Comparison of ENCODE assay signal across 26 cellular contexts in genomic region chr1:230351983-230352382, GRCh38.
DNase-seq lines count a peak whose midpoint lies in the region; ATAC-seq, FAIRE-seq and TF ChIP-seq lines count a peak whose summit lies in the region.
"Had no signal": no experiment of that assay in that cellular context is flagged by ENCODE, and none has a peak within 500 bp of the region (broad histone marks: within the 10 kb centered on the region; RNA-seq: fewer than 3 reads in every experiment).

No MANE protein-coding gene starts in this region.

- no peak overlapping the region for H2AK5ac ChIP-seq in IMR-90 (ENCODE audit: low read depth, low read length)

- TF ChIP-seq POLR2A in IMR-90 (IDR thresholded peaks at IDR 0.05; ENCODE audit: low read depth, low read length) (no peak), GM12878 (IDR thresholded peaks at IDR 0.05; ENCODE audit: low read depth, low read length) (no peak), right lobe of liver (IDR thresholded peaks at IDR 0.05) (no peak)

- H4K20me1 ChIP-seq in IMR-90 (ENCODE audit: insufficient read depth, low read length) (no peaks in the 10 kb centered on the region), GM12878 (ENCODE audit: control insufficient read depth, insufficient read depth) (no peaks in the 10 kb centered on the region)

- TF ChIP-seq CTCF in IMR-90 (conservative IDR thresholded peaks at IDR 0.05; ENCODE audit: low read depth, low read length) = no peak
- no peak for TF ChIP-seq CTCF in GM12878 (IDR thresholded peaks at IDR 0.05 in 2 of 3, conservative IDR thresholded peaks at IDR 0.05 in 1 of 3; ENCODE audit: control insufficient read depth in 2 of 3, extremely low read depth in 1 of 3, insufficient read depth in 1 of 3, low read depth in 3 of 3, low read length in 3 of 3)
- no peak for TF ChIP-seq CTCF in right lobe of liver (IDR thresholded peaks at IDR 0.05)

- no peak overlapping the region for H4K91ac ChIP-seq in IMR-90 (ENCODE audit: insufficient read depth, low read depth, low read length)

- H3K9me3 ChIP-seq in IMR-90 (ENCODE audit: control insufficient read depth, insufficient read depth, low read length) = peaks cover 2% of the 10 kb centered on the region; the same call in 1 of the 2 replicates
- H3K9me3 ChIP-seq in GM12878 (replicated peaks; ENCODE audit: control insufficient read depth, insufficient read depth, low read length) = no peaks in the 10 kb centered on the region
- no peaks in the 10 kb centered on the region for H3K9me3 ChIP-seq in right lobe of liver
- H3K9me3 ChIP-seq: A549; BE2C; BLaER1 treated with 17β-estradiol and CSF1 and Interleukin-3, amounts not matched to agents 10 nM and 100 nM had no signal

- no peaks in the 10 kb centered on the region for H3K9me1 ChIP-seq in IMR-90 (ENCODE audit: insufficient read depth, low read length)

- no peak overlapping the region for H3K18ac ChIP-seq in IMR-90 (ENCODE audit: low read depth, low read length)

- no peak overlapping the region for H3K23ac ChIP-seq in IMR-90 (ENCODE audit: low read depth, low read length)

- H3K79me2 ChIP-seq in GM12878 (ENCODE audit: control insufficient read depth, insufficient read depth, low read length) = no peaks in the 10 kb centered on the region

- BruUV-seq in IMR-90 (replicated peaks; lab: Mats Ljungman, UMichigan) (no TSS peak), GM12878 (replicated peaks; lab: Mats Ljungman, UMichigan) (no TSS peak)

- H3K27ac ChIP-seq in IMR-90 (ENCODE audit: insufficient read depth, low read length) (no peak overlapping the region), GM12878 (ENCODE audit: control insufficient read depth, insufficient read depth) (no peak overlapping the region), right lobe of liver (peak overlapping the region in 2 of 3 donors; percentile 56 to 78)
- H3K27ac ChIP-seq: A549; BLaER1 treated with 17β-estradiol and CSF1 and Interleukin-3, amounts not matched to agents 10 nM and 100 nM; GM23248 had no signal

- intact Hi-C loops in IMR-90 (cut with micrococcal nuclease) (no loop called here), GM12878 (cut with micrococcal nuclease; ENCODE audit: unreplicated experiment) (no loop called here), right lobe of liver (cut with DNase I) (no loop called here)

- H2BK20ac ChIP-seq in IMR-90 (ENCODE audit: low read depth, low read length) = no peak overlapping the region

- no peak for ATAC-seq in IMR-90 (ENCODE audit: low read depth)
- no peak for ATAC-seq in GM12878
- peak; percentile 63 for ATAC-seq in left lobe of liver
- ATAC-seq in right lobe of liver = peak; percentile 35 to 75 (median 61)
- no peak for ATAC-seq in HG03095 (IDR thresholded peaks at IDR 0.05; ENCODE audit: unreplicated experiment)
- ATAC-seq: A549 had no signal

- POLR2A ChIA-PET in IMR-90 (lab: Charles Lee; ENCODE audit: unreplicated experiment) (no interaction called here), GM12878 (lab: Charles Lee) (no interaction called here)

- H2BK120ac ChIP-seq in IMR-90 (ENCODE audit: low read depth, low read length) = no peak overlapping the region

- H3K4me3 ChIP-seq in IMR-90 (ENCODE audit: insufficient read depth, low read depth, low read length) = no peak overlapping the region
- no peak overlapping the region for H3K4me3 ChIP-seq in GM12878
- H3K4me3 ChIP-seq in right lobe of liver = no peak overlapping the region
- H3K4me3 ChIP-seq: A549; BLaER1 treated with 17β-estradiol and CSF1 and Interleukin-3, amounts not matched to agents 10 nM and 100 nM; GM23248 had no signal

- H2AK9ac ChIP-seq in IMR-90 (replicated peaks; ENCODE audit: low read depth, low read length, poor library complexity) = peak overlapping the region; percentile 37

- H3K14ac ChIP-seq in IMR-90 (replicated peaks; ENCODE audit: low read depth, low read length) = no peak overlapping the region

- H3K4me2 ChIP-seq in IMR-90 (ENCODE audit: low read depth, low read length) = no peak overlapping the region
- H3K4me2 ChIP-seq in GM12878 (ENCODE audit: control insufficient read depth, insufficient read depth) = no peak overlapping the region
- H3K4me2 ChIP-seq: A549; BLaER1 treated with 17β-estradiol and CSF1 and Interleukin-3, amounts not matched to agents 10 nM and 100 nM had no signal

- WGBS in IMR-90 (ENCODE audit: extremely low coverage in 2 of 2, insufficient read length in 1 of 2), 2 experiments = 50% methylated on average over 1 of the region's 6 CpGs; no CpG with 5 or more reads in 1 of the 2 experiments
- 6% methylated on average over 6 of the region's 6 CpGs for WGBS in GM12878 (ENCODE audit: insufficient coverage, insufficient replicate concordance, low lambda C conversion rate, missing lambda C conversion rate)
- WGBS in right lobe of liver (ENCODE audit: insufficient coverage, low coverage, low lambda C conversion rate, missing lambda C conversion rate) = 24% methylated on average over 6 of the region's 6 CpGs

- no peak overlapping the region for H3K4ac ChIP-seq in IMR-90 (ENCODE audit: low read depth, low read length)

- H3K36me3 ChIP-seq in IMR-90 (ENCODE audit: control insufficient read depth, insufficient read depth, low read length) = no peaks in the 10 kb centered on the region
- no peaks in the 10 kb centered on the region for H3K36me3 ChIP-seq in GM12878 (ENCODE audit: control insufficient read depth in 2 of 2, insufficient read depth in 2 of 2, low read length in 1 of 2)
- H3K36me3 ChIP-seq in right lobe of liver = no peaks in the 10 kb centered on the region

- in situ Hi-C loops in IMR-90 (cut with MboI; ENCODE audit: low sequenced_read_pairs) = no loop called here
- in situ Hi-C loops in GM12878 (cut with MboI) = no loop called here

- H3K56ac ChIP-seq in IMR-90 (ENCODE audit: extremely low read depth, insufficient read depth, low read length) = no peak overlapping the region

- no peak overlapping the region for H4K5ac ChIP-seq in IMR-90 (ENCODE audit: low read depth, low read length)

- H3K9ac ChIP-seq in IMR-90 (ENCODE audit: low read depth, low read length) (no peak overlapping the region), GM12878 (ENCODE audit: control insufficient read depth, insufficient read depth, low read length) (no peak overlapping the region)
- H3K9ac ChIP-seq: BLaER1 treated with 17β-estradiol and CSF1 and Interleukin-3, amounts not matched to agents 10 nM and 100 nM; GM23248 had no signal

- DNase-seq in IMR-90 (no peak), GM12878 (ENCODE audit: low read depth, low spot score) (no peak), left lobe of liver (ENCODE audit: low spot score) (no peak), right lobe of liver (no peak)
- no peak for DNase-seq in activated CD8-positive, alpha-beta memory T cell treated with anti-CD3 and anti-CD28 coated beads for 24 hours
- no peak for DNase-seq in activated CD4-positive, alpha-beta T cell treated with anti-CD3 and anti-CD28 coated beads for 4 hours
- DNase-seq: 8988T; ACHN; AML-193; BE2C; CD4-positive, alpha-beta T cell; CD8-positive, alpha-beta memory T cell; DMS 273 treated with DMSO at 0.1 percent for 48 hours; DMS79; EL; GDM1; GM23248; H7; HCEC 1CT had no signal

- RAD21 ChIA-PET in GM12878 (lab: Charles Lee; ENCODE audit: unreplicated experiment) = no interaction called here

- CTCF ChIA-PET in IMR-90 (lab: Yijun Ruan, JAX) (no interaction called here), GM12878 (lab: Yijun Ruan, JAX) (no interaction called here)

- H3K4me1 ChIP-seq in IMR-90 (ENCODE audit: control insufficient read depth, insufficient read depth, low read length) = no peaks in the 10 kb centered on the region; the same call in 1 of the 2 replicates
- no peaks in the 10 kb centered on the region for H3K4me1 ChIP-seq in GM12878 (ENCODE audit: control insufficient read depth, insufficient read depth, low read length)
- peaks cover 0 to 25% (median 7%) of the 10 kb centered on the region in 4 donors for H3K4me1 ChIP-seq in right lobe of liver
- H3K4me1 ChIP-seq: A549; BLaER1 treated with 17β-estradiol and CSF1 and Interleukin-3, amounts not matched to agents 10 nM and 100 nM had no signal

- no peaks in the 10 kb centered on the region for H3K79me1 ChIP-seq in IMR-90 (ENCODE audit: low read depth in 1 of 2, low read length in 2 of 2)

- H3K27me3 ChIP-seq in IMR-90 (ENCODE audit: control insufficient read depth, insufficient read depth, low read length) (no peaks in the 10 kb centered on the region), GM12878 (replicated peaks in 1 of 2; ENCODE audit: control insufficient read depth in 2 of 2, insufficient read depth in 2 of 2, low read length in 1 of 2) (peaks cover 0 to 6% of the 10 kb centered on the region in 2 experiments; a peak in 3 of 4 replicates), right lobe of liver (no peaks in the 10 kb centered on the region)
- H3K27me3 ChIP-seq: BE2C; BLaER1 treated with 17β-estradiol and CSF1 and Interleukin-3, amounts not matched to agents 10 nM and 100 nM had no signal

- no peak overlapping the region for H2BK5ac ChIP-seq in IMR-90 (ENCODE audit: low read depth, low read length, poor library complexity, severe bottlenecking)

- SMC1A ChIA-PET in GM12878 (lab: Charles Lee; ENCODE audit: uncharacterized antibody, unreplicated experiment) = no interaction called here

- no peak overlapping the region for H4K8ac ChIP-seq in IMR-90 (ENCODE audit: low read depth in 2 of 2, low read length in 2 of 2)

- no peak for FAIRE-seq in GM12878 (lab: Jason Lieb, UNC)
- FAIRE-seq: A549, D721Med, GM12891, GM18507, H1 had no signal

- TF ChIP-seq RAD21 in IMR-90 (IDR thresholded peaks at IDR 0.05; ENCODE audit: low read length) (no peak), GM12878 (IDR thresholded peaks at IDR 0.05; ENCODE audit: insufficient read depth, low read depth, low read length) (no peak)

- H2BK15ac ChIP-seq in IMR-90 (ENCODE audit: low read depth, low read length) = no peak overlapping the region

- no peak for TF ChIP-seq EP300 in GM12878 (IDR thresholded peaks at IDR 0.05; ENCODE audit: borderline replicate concordance in 1 of 2, control insufficient read depth in 1 of 2, low read depth in 2 of 2, low read length in 2 of 2)

- H2AFZ ChIP-seq in IMR-90 (replicated peaks; ENCODE audit: low read length, poor library complexity) = no peak overlapping the region
- H2AFZ ChIP-seq in GM12878 (ENCODE audit: control insufficient read depth, low read depth, low read length) = no peak overlapping the region
- H2AFZ ChIP-seq: GM23248 had no signal

- dilution Hi-C loops in IMR-90 (cut with HindIII; ENCODE audit: low sequenced_read_pairs, unreplicated experiment) = no loop called here

TF ChIP-seq in IMR-90, 13 proteins besides CTCF, POLR2A, EP300 and RAD21 (continues in another document):
- no peak for TF ChIP-seq CEBPB (IDR thresholded peaks at IDR 0.05; ENCODE audit: low read depth, low read length)
- TF ChIP-seq MAFK (IDR thresholded peaks at IDR 0.05; ENCODE audit: low read depth, low read length) = no peak
- TF ChIP-seq MAZ (IDR thresholded peaks at IDR 0.05; ENCODE audit: borderline replicate concordance, low read depth, low read length) = no peak
- no peak for TF ChIP-seq NFE2L2 (IDR thresholded peaks at IDR 0.05; ENCODE audit: low read depth, low read length)

Comparison
In these comparisons a context has a peak if more than half of its experiments do, and no peak if none do; other contexts are left out.
1. ATAC-seq: peak in left lobe of liver (single experiment) and right lobe of liver (4 of 4); none in IMR-90 (single experiment), GM12878 (single experiment) and HG03095 (single experiment).
2. H3K27ac ChIP-seq: peak in right lobe of liver (2 of 3); none in IMR-90 (single experiment) and GM12878 (single experiment).